Comparison of ENCODE assay signal across 1 cellular context in the genomic region with DNA sequence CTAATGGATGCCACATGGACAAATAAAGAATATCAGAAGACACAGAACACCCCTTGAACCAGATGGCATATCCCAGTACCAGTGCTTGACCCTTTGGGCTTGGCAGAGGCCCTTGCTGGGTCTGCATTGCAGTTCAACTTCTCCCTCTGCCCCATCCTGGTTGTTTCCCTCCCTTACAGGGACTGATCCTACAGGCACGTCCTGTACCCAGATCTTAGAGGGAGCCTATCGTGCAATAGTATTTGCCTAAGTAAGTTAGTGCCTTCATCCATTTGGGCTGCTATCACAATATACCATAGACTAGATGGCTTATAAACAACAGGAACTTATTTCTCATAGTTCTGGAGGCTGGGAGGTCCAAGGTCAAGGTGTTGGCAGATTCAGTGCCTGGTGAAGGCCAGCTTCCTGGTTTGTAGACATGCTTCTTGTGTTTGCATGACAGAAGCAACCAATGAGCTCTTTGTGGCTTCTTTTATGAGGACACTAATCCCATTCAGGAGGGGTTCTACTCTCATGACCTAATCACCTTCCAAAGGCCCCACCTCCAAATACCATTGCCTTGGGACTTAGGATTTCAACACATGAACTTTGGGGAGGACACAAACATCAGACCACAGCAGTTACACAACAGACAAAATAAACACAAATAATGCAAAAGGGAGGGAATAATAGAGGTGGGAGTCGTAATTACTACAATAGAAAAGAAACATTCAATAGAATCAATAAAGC.
TF ChIP-seq lines count a peak whose summit lies in the region.

No MANE protein-coding gene starts in this region.

TF ChIP-seq in GM23338, 12 proteins besides CTCF, POLR2A, EP300 and RAD21 (continued from another document):
- TF ChIP-seq, protein P1, sequence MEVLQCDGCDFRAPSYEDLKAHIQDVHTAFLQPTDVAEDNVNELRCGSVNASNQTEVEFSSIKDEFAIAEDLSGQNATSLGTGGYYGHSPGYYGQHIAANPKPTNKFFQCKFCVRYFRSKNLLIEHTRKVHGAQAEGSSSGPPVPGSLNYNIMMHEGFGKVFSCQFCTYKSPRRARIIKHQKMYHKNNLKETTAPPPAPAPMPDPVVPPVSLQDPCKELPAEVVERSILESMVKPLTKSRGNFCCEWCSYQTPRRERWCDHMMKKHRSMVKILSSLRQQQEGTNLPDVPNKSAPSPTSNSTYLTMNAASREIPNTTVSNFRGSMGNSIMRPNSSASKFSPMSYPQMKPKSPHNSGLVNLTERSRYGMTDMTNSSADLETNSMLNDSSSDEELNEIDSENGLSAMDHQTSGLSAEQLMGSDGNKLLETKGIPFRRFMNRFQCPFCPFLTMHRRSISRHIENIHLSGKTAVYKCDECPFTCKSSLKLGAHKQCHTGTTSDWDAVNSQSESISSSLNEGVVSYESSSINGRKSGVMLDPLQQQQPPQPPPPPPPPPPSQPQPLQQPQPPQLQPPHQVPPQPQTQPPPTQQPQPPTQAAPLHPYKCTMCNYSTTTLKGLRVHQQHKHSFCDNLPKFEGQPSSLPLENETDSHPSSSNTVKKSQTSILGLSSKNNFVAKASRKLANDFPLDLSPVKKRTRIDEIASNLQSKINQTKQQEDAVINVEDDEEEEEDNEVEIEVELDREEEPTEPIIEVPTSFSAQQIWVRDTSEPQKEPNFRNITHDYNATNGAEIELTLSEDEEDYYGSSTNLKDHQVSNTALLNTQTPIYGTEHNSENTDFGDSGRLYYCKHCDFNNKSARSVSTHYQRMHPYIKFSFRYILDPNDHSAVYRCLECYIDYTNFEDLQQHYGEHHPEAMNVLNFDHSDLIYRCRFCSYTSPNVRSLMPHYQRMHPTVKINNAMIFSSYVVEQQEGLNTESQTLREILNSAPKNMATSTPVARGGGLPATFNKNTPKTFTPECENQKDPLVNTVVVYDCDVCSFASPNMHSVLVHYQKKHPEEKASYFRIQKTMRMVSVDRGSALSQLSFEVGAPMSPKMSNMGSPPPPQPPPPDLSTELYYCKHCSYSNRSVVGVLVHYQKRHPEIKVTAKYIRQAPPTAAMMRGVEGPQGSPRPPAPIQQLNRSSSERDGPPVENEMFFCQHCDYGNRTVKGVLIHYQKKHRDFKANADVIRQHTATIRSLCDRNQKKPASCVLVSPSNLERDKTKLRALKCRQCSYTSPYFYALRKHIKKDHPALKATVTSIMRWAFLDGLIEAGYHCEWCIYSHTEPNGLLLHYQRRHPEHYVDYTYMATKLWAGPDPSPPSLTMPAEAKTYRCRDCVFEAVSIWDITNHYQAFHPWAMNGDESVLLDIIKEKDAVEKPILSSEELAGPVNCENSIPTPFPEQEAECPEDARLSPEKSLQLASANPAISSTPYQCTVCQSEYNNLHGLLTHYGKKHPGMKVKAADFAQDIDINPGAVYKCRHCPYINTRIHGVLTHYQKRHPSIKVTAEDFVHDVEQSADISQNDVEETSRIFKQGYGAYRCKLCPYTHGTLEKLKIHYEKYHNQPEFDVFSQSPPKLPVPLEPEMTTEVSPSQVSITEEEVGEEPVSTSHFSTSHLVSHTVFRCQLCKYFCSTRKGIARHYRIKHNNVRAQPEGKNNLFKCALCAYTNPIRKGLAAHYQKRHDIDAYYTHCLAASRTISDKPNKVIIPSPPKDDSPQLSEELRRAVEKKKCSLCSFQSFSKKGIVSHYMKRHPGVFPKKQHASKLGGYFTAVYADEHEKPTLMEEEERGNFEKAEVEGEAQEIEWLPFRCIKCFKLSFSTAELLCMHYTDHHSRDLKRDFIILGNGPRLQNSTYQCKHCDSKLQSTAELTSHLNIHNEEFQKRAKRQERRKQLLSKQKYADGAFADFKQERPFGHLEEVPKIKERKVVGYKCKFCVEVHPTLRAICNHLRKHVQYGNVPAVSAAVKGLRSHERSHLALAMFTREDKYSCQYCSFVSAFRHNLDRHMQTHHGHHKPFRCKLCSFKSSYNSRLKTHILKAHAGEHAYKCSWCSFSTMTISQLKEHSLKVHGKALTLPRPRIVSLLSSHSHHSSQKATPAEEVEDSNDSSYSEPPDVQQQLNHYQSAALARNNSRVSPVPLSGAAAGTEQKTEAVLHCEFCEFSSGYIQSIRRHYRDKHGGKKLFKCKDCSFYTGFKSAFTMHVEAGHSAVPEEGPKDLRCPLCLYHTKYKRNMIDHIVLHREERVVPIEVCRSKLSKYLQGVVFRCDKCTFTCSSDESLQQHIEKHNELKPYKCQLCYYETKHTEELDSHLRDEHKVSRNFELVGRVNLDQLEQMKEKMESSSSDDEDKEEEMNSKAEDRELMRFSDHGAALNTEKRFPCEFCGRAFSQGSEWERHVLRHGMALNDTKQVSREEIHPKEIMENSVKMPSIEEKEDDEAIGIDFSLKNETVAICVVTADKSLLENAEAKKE (CRISPR knock-in tag; IDR thresholded peaks at IDR 0.05) = no peak
- no peak for TF ChIP-seq EZH2 (IDR thresholded peaks at IDR 0.05; ENCODE audit: low read depth, unreplicated experiment)
- TF ChIP-seq POLR2AphosphoS5 (IDR thresholded peaks at IDR 0.05; ENCODE audit: low read depth) = no peak
